ENCODE assay signal across 11 cellular contexts in the genomic region with DNA sequence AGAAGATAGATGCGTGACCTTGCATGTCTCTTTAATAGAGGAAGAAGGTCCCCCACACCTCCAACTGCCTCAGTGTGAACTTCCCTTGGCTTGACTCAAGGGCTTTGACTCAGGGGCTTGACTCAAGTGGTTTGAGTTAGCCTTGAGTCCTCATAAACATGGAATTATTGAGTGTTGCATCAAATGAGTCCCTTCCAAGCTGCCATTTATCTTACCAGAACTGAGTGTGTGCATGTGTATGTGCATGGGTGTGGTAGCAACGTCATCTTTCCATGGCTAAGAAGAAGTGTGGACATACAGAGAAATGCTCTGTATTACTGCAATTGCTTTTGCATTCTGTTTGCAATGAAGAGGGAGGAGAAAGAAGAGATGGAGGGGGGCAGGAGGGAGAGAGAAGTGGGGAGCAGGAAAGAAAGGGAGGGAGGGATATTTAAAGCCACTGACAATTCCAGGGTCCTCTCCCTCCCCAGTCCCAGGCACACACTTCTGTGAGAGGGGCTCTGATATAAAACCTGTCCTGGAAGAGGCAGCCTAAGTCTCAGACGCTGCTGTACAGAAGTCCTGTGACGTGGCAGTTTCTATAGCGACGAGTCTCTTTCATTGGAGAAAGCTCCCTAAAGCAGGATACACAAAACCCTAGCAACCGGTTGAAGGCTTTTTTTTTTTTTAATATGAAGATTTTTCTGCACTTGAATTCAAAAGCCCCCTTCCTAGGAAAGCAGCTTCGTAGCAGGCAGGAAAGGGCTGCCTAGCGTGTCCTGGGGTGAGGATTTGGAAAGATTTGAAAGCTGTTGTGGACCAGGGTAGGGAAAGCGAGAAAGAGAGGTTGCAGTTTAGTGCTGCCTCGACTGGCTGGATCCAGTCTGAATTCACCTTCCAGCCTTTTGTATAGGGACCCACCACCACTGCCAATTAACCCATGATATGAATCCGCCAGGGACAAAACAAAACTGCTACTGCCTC.
DNase-seq lines count a peak whose midpoint lies in the region; ATAC-seq and TF ChIP-seq lines count a peak whose summit lies in the region.
"Had no signal": no experiment of that assay in that cellular context is flagged by ENCODE, and none has a peak within 500 bp of the region (broad histone marks: within the 10 kb centered on the region; RNA-seq: fewer than 3 reads in every experiment).

No MANE protein-coding gene starts in this region.

- H2BK20ac ChIP-seq in H9 (ENCODE audit: low read depth, low read length, poor library complexity, severe bottlenecking), result no peak overlapping the region

- H3K79me2 ChIP-seq in H9 (ENCODE audit: insufficient read depth, low read length), result no peaks in the 10 kb centered on the region

- H3K18ac ChIP-seq in H9 (ENCODE audit: insufficient read length, low read depth, low read length), result peak overlapping the region; percentile 13

- no peaks in the 10 kb centered on the region for H3K9me3 ChIP-seq in H9 (ENCODE audit: control insufficient read depth, low read depth, low read length)
- H3K9me3 ChIP-seq: ovary, upper lobe of left lung had no signal

- H4K8ac ChIP-seq in H9 (replicated peaks; ENCODE audit: insufficient read length, low read depth, low read length), result no peak overlapping the region

- no CpG with 5 or more reads among the region's 12 CpGs for WGBS in H9 (ENCODE audit: extremely low coverage, insufficient read length, low lambda C conversion rate)

- H3K14ac ChIP-seq in H9 (ENCODE audit: insufficient read depth, low read length), result no peak overlapping the region

- no peaks in the 10 kb centered on the region for H4K20me1 ChIP-seq in H9 (ENCODE audit: control insufficient read depth, insufficient read depth, insufficient read length)

- no peak overlapping the region for H4K5ac ChIP-seq in H9 (ENCODE audit: insufficient read length, low read depth, low read length)

- no peak overlapping the region for H3K4me3 ChIP-seq in choroid plexus epithelial cell (ENCODE audit: low read depth, low read length)
- H3K4me3 ChIP-seq: ovary, upper lobe of left lung had no signal

- no peak overlapping the region for H3T11ph ChIP-seq in H9 (ENCODE audit: low read length)

- no peak overlapping the region for H2BK12ac ChIP-seq in H9 (ENCODE audit: insufficient read length, low read depth, low read length)

- no peak overlapping the region for H2BK120ac ChIP-seq in H9 (ENCODE audit: low read depth, low read length, poor library complexity, severe bottlenecking)

- no peak overlapping the region for H3K23ac ChIP-seq in H9 (ENCODE audit: insufficient read length, low read depth, low read length)

- H3K27ac Mint-ChIP-seq in H9 (peak overlapping the region in 1 of 3 experiments; percentile 86; a peak in 3 of 7 replicates), neural crest cell (ENCODE audit: unreplicated experiment) (peak overlapping the region; percentile 93)
- no peak overlapping the region for H3K27ac Mint-ChIP-seq in activated naive CD4-positive, alpha-beta T cell treated with anti-CD3 and anti-CD28 coated beads, Interleukin-2, amount 50 U/mL, for 72 hours
- no peak overlapping the region for H3K27ac Mint-ChIP-seq in activated naive CD8-positive, alpha-beta T cell treated with anti-CD3 and anti-CD28 coated beads, Interleukin-2, amount 50 U/mL, for 24 hours
- H3K27ac Mint-ChIP-seq: CD4-positive, alpha-beta T cell had no signal

- no peak overlapping the region for H3K9ac ChIP-seq in H9 (ENCODE audit: extremely low read depth, insufficient read length, low read length)

- H3K4me1 Mint-ChIP-seq in H9 (peaks cover 19 to 25% of the 10 kb centered on the region in 2 experiments), neural crest cell (peaks cover 27% of the 10 kb centered on the region)
- H3K4me1 Mint-ChIP-seq in activated naive CD8-positive, alpha-beta T cell treated with anti-CD3 and anti-CD28 coated beads, Interleukin-2, amount 50 U/mL, for 24 hours, result no peaks in the 10 kb centered on the region

- H3K79me1 ChIP-seq in H9 (ENCODE audit: insufficient read depth, low read depth, low read length, poor library complexity, severe bottlenecking), result no peaks in the 10 kb centered on the region

- H3K56ac ChIP-seq in H9 (ENCODE audit: insufficient read length, low read depth, low read length), result no peak overlapping the region

- H2BK15ac ChIP-seq in H9 (ENCODE audit: low read depth, low read length), result no peak overlapping the region

- H3K36me3 Mint-ChIP-seq in H9 (ENCODE audit: insufficient read depth in 1 of 3, low read depth in 3 of 3) (no peaks in the 10 kb centered on the region), neural crest cell (ENCODE audit: low read depth) (peaks cover 3% of the 10 kb centered on the region)
- H3K36me3 Mint-ChIP-seq in activated naive CD4-positive, alpha-beta T cell treated with anti-CD3 and anti-CD28 coated beads, Interleukin-2, amount 50 U/mL, for 72 hours, result no peaks in the 10 kb centered on the region
- H3K36me3 Mint-ChIP-seq in activated naive CD8-positive, alpha-beta T cell treated with anti-CD3 and anti-CD28 coated beads, Interleukin-2, amount 50 U/mL, for 24 hours (ENCODE audit: low read depth), result no peaks in the 10 kb centered on the region

- no peak overlapping the region for H3K4me2 ChIP-seq in H9 (ENCODE audit: insufficient read depth, insufficient read length, low read length)

- no peak overlapping the region for H3K4ac ChIP-seq in H9 (ENCODE audit: low read depth, low read length)

- no peak overlapping the region for H2BK5ac ChIP-seq in H9 (ENCODE audit: insufficient read length, low read length)

- H3K27me3 Mint-ChIP-seq in H9 (ENCODE audit: low read depth), result no peaks in the 10 kb centered on the region
- H3K27me3 Mint-ChIP-seq in neural crest cell (ENCODE audit: low read depth), result no peaks in the 10 kb centered on the region
- H3K27me3 Mint-ChIP-seq in activated naive CD8-positive, alpha-beta T cell treated with anti-CD3 and anti-CD28 coated beads, Interleukin-2, amount 50 U/mL, for 24 hours, result peaks cover 16% of the 10 kb centered on the region

- no peaks in the 10 kb centered on the region for H3K23me2 ChIP-seq in H9 (ENCODE audit: insufficient read length, low read depth, low read length, poor library complexity, severe bottlenecking)

- H3K9me3 Mint-ChIP-seq in H9 (no peaks in the 10 kb centered on the region), neural crest cell (peaks cover 3% of the 10 kb centered on the region)
- H3K9me3 Mint-ChIP-seq in activated naive CD4-positive, alpha-beta T cell treated with anti-CD3 and anti-CD28 coated beads, Interleukin-2, amount 50 U/mL, for 72 hours, result no peaks in the 10 kb centered on the region
- H3K9me3 Mint-ChIP-seq in activated naive CD8-positive, alpha-beta T cell treated with anti-CD3 and anti-CD28 coated beads, Interleukin-2, amount 50 U/mL, for 24 hours, result no peaks in the 10 kb centered on the region
- H3K9me3 Mint-ChIP-seq: CD4-positive, alpha-beta T cell had no signal

- no peaks in the 10 kb centered on the region for H3K4me1 ChIP-seq in H9 (ENCODE audit: insufficient read depth, low read length)
- H3K4me1 ChIP-seq: upper lobe of left lung had no signal

- no peak overlapping the region for H3K27ac ChIP-seq in H9 (ENCODE audit: insufficient read length, low read depth, low read length)
- H3K27ac ChIP-seq: ovary, upper lobe of left lung had no signal

- H4K91ac ChIP-seq in H9 (ENCODE audit: insufficient read length, low read depth, low read length), result no peak overlapping the region

- H3K27me3 ChIP-seq in H9 (ENCODE audit: insufficient read depth, low read length), result no peaks in the 10 kb centered on the region
- H3K27me3 ChIP-seq: ovary, upper lobe of left lung had no signal

- no peak for ATAC-seq in activated naive CD4-positive, alpha-beta T cell treated with anti-CD3 and anti-CD28 coated beads, Interleukin-2, amount 50 U/mL, for 72 hours
- no peak for ATAC-seq in activated naive CD8-positive, alpha-beta T cell treated with anti-CD3 and anti-CD28 coated beads, Interleukin-2, amount 50 U/mL, for 24 hours

- DNase-seq in H9, result no peak
- peak; percentile 81 for DNase-seq in NCI-H2227 (lab: John Stamatoyannopoulos, UW; ENCODE audit: unreplicated experiment)
- DNase-seq in choroid plexus epithelial cell (ENCODE audit: low read depth), result peak; percentile 71
- peak; percentile 29 for DNase-seq in neural crest cell (ENCODE audit: low read depth, low spot score)
- no peak for DNase-seq in stimulated activated naive CD4-positive, alpha-beta T cell (lab: John Stamatoyannopoulos, UW)
- no peak for DNase-seq in activated naive CD4-positive, alpha-beta T cell treated with anti-CD3 and anti-CD28 coated beads, Interleukin-2, amount 50 U/mL, for 72 hours (ENCODE audit: low spot score in 2 of 2)
- no peak for DNase-seq in activated naive CD8-positive, alpha-beta T cell treated with anti-CD3 and anti-CD28 coated beads, Interleukin-2, amount 50 U/mL, for 24 hours
- DNase-seq in NCI-H187 (lab: John Stamatoyannopoulos, UW), result no peak
- DNase-seq: CD4-positive, alpha-beta T cell; upper lobe of left lung had no signal

- H2AFZ ChIP-seq in H9 (ENCODE audit: low read length), result no peak overlapping the region

- TF ChIP-seq CTCF in H9 (conservative IDR thresholded peaks at IDR 0.05), result no peak
- TF ChIP-seq CTCF in choroid plexus epithelial cell (conservative IDR thresholded peaks at IDR 0.05; ENCODE audit: low read depth, low read length), result no peak
- TF ChIP-seq CTCF in neural crest cell (conservative IDR thresholded peaks at IDR 0.05), result no peak

- no peak overlapping the region; a peak in 1 of 5 replicates for H3K4me3 Mint-ChIP-seq in H9
- H3K4me3 Mint-ChIP-seq in neural crest cell, result peak overlapping the region; percentile 72
- H3K4me3 Mint-ChIP-seq in activated naive CD8-positive, alpha-beta T cell treated with anti-CD3 and anti-CD28 coated beads, Interleukin-2, amount 50 U/mL, for 24 hours, result no peak overlapping the region
- H3K4me3 Mint-ChIP-seq: CD4-positive, alpha-beta T cell had no signal

- no peak overlapping the region for H2AK5ac ChIP-seq in H9 (ENCODE audit: insufficient read length, low read length)

Comparison
In these comparisons a context has a peak if more than half of its experiments do, and no peak if none do; other contexts are left out.
1. DNase-seq: peak in NCI-H2227 (single experiment), choroid plexus epithelial cell (single experiment) and neural crest cell (single experiment); none in H9 (single experiment), stimulated activated naive CD4-positive, alpha-beta T cell (0 of 6), activated naive CD4-positive, alpha-beta T cell treated with anti-CD3 and anti-CD28 coated beads, Interleukin-2, amount 50 U/mL, for 72 hours (0 of 2), activated naive CD8-positive, alpha-beta T cell treated with anti-CD3 and anti-CD28 coated beads, Interleukin-2, amount 50 U/mL, for 24 hours (single experiment) and NCI-H187 (0 of 2).